ENCODE assay signal across 9 cellular contexts in genomic region chr2:109046925-109047508, GRCh38. TPM values are rescaled to one million over a fixed set of nuclear protein-coding genes. Genes with fewer than 3 reads are reported as not detected.
DNase-seq lines count a peak whose midpoint lies in the region; ATAC-seq and TF ChIP-seq lines count a peak whose summit lies in the region.
"Had no signal": no experiment of that assay in that cellular context is flagged by ENCODE, and none has a peak within 500 bp of the region (broad histone marks: within the 10 kb centered on the region; RNA-seq: fewer than 3 reads in every experiment).

No MANE protein-coding gene starts in this region.

- peaks cover 5% of the 10 kb centered on the region for H3K27me3 Mint-ChIP-seq in activated T-helper 1 cell treated with anti-CD3 and anti-CD28 coated beads, Interleukin-12 subunit alpha, Interleukin-12 subunit beta, Interleukin-2, Interleukin-4 antibody, amounts not matched to agents 30 ng/mL and 10 ng/mL and 1 ng/mL, durations not matched to agents 14 hours and 24 hours and 36 hours (ENCODE audit: insufficient read depth)

- TF ChIP-seq CTCF in 22Rv1 (IDR thresholded peaks at IDR 0.05) = peak; percentile 19

- H3K27ac Mint-ChIP-seq in activated T-helper 1 cell treated with anti-CD3 and anti-CD28 coated beads, Interleukin-12 subunit alpha, Interleukin-12 subunit beta, Interleukin-2, Interleukin-4 antibody, amounts not matched to agents 30 ng/mL and 10 ng/mL and 1 ng/mL, durations not matched to agents 14 hours and 24 hours and 36 hours = no peak overlapping the region

- peak; percentile 20 for DNase-seq in SW480 (ENCODE audit: low spot score)
- DNase-seq in Ammon's horn (ENCODE audit: low spot score) = no peak
- DNase-seq in HPDE6-E6E7 (ENCODE audit: extremely low spot score) = no peak
- DNase-seq in NCI-H524 treated with DMSO at 0.1 percent for 48 hours (lab: John Stamatoyannopoulos, UW) = no peak
- DNase-seq in activated T-helper 1 cell treated with anti-CD3 and anti-CD28 coated beads, Interleukin-12 subunit alpha, Interleukin-12 subunit beta, Interleukin-2, Interleukin-4 antibody, amounts not matched to agents 30 ng/mL and 10 ng/mL and 1 ng/mL, durations not matched to agents 14 hours and 24 hours and 36 hours (ENCODE audit: low spot score) = no peak
- DNase-seq: NK-92 treated with Interleukin-12 subunit alpha and Interleukin-12 subunit beta, amount 100 ng/mL, for 24 hours had no signal

- intact Hi-C loops in activated T-helper 1 cell treated with anti-CD3 and anti-CD28 coated beads, Interleukin-12 subunit alpha, Interleukin-12 subunit beta, Interleukin-2, Interleukin-4 antibody, amounts not matched to agents 30 ng/mL and 10 ng/mL and 1 ng/mL, durations not matched to agents 14 hours and 24 hours and 36 hours (cut with micrococcal nuclease) = no loop called here

- no peak overlapping the region for H3K4me3 Mint-ChIP-seq in activated T-helper 1 cell treated with anti-CD3 and anti-CD28 coated beads, Interleukin-12 subunit alpha, Interleukin-12 subunit beta, Interleukin-2, Interleukin-4 antibody, amounts not matched to agents 30 ng/mL and 10 ng/mL and 1 ng/mL, durations not matched to agents 14 hours and 24 hours and 36 hours

- ATAC-seq in GM18867 (IDR thresholded peaks at IDR 0.05; ENCODE audit: unreplicated experiment) (peak; percentile 87), HG03095 (IDR thresholded peaks at IDR 0.05; ENCODE audit: unreplicated experiment) (peak; percentile 93)

- H3K36me3 Mint-ChIP-seq in activated T-helper 1 cell treated with anti-CD3 and anti-CD28 coated beads, Interleukin-12 subunit alpha, Interleukin-12 subunit beta, Interleukin-2, Interleukin-4 antibody, amounts not matched to agents 30 ng/mL and 10 ng/mL and 1 ng/mL, durations not matched to agents 14 hours and 24 hours and 36 hours (ENCODE audit: low read depth) = no peaks in the 10 kb centered on the region

- no peak overlapping the region for H3K27ac ChIP-seq in 22Rv1

- peaks cover 7% of the 10 kb centered on the region for H3K4me1 Mint-ChIP-seq in activated T-helper 1 cell treated with anti-CD3 and anti-CD28 coated beads, Interleukin-12 subunit alpha, Interleukin-12 subunit beta, Interleukin-2, Interleukin-4 antibody, amounts not matched to agents 30 ng/mL and 10 ng/mL and 1 ng/mL, durations not matched to agents 14 hours and 24 hours and 36 hours (ENCODE audit: low read depth)

- no peaks in the 10 kb centered on the region for H3K9me3 Mint-ChIP-seq in activated T-helper 1 cell treated with anti-CD3 and anti-CD28 coated beads, Interleukin-12 subunit alpha, Interleukin-12 subunit beta, Interleukin-2, Interleukin-4 antibody, amounts not matched to agents 30 ng/mL and 10 ng/mL and 1 ng/mL, durations not matched to agents 14 hours and 24 hours and 36 hours

RNA-seq across cellular contexts. Expression of gene EDAR, which starts 58.0 kb away (rescaled TPM):
- 1.9 and 2.3 TPM in 2 replicates for total RNA-seq in activated T-helper 1 cell treated with anti-CD3 and anti-CD28 coated beads, Interleukin-12 subunit alpha, Interleukin-12 subunit beta, Interleukin-2, Interleukin-4 antibody, amounts not matched to agents 30 ng/mL and 10 ng/mL and 1 ng/mL, durations not matched to agents 14 hours and 24 hours and 36 hours
